8 cellular contexts compared by ENCODE assay signal in genomic region chr2:240434728-240435456, GRCh38. TPM values are rescaled to one million over a fixed set of nuclear protein-coding genes. Genes with fewer than 3 reads are reported as not detected.
DNase-seq lines count a peak whose midpoint lies in the region; ATAC-seq lines count a peak whose summit lies in the region.

No MANE protein-coding gene starts in this region.

- H3K36me3 Mint-ChIP-seq in T-helper 17 cell (ENCODE audit: low read depth): no peaks in the 10 kb centered on the region

- peaks cover 25% of the 10 kb centered on the region for H3K27me3 Mint-ChIP-seq in T-helper 17 cell

- H3K4me1 ChIP-seq in right cardiac atrium (ENCODE audit: control insufficient read depth, insufficient read depth, low read length) (no peaks in the 10 kb centered on the region), rectal smooth muscle tissue (ENCODE audit: control insufficient read depth, insufficient read depth, low read length) (peaks cover 18% of the 10 kb centered on the region), urinary bladder (ENCODE audit: insufficient read depth) (no peaks in the 10 kb centered on the region)

- no peaks in the 10 kb centered on the region for H3K27me3 ChIP-seq in right cardiac atrium (ENCODE audit: control insufficient read depth, insufficient read depth)
- no peaks in the 10 kb centered on the region for H3K27me3 ChIP-seq in rectal smooth muscle tissue (ENCODE audit: control insufficient read depth, insufficient read depth, low read length)

- peaks cover 7% of the 10 kb centered on the region for H3K4me1 Mint-ChIP-seq in T-helper 17 cell

- H3K9me3 ChIP-seq in T-helper 17 cell (ENCODE audit: control insufficient read depth, low read length, poor library complexity, severe bottlenecking): no peaks in the 10 kb centered on the region
- no peaks in the 10 kb centered on the region for H3K9me3 ChIP-seq in right cardiac atrium (ENCODE audit: control insufficient read depth, low read length)

- peak; percentile 38 for ATAC-seq in GM21526 (IDR thresholded peaks at IDR 0.05; ENCODE audit: low FRiP score, unreplicated experiment)
- peak; percentile 88 for ATAC-seq in T-helper 17 cell
- ATAC-seq in right cardiac atrium: peak; percentile 81 to 89

- WGBS in right cardiac atrium: under 1% methylated on average over 71 of the region's 71 CpGs
- 2% methylated on average over 66 of the region's 71 CpGs for WGBS in urinary bladder

- DNase-seq in COR-L47 (lab: John Stamatoyannopoulos, UW) (peak; percentile 76), MV-4-11 (lab: John Stamatoyannopoulos, UW) (peak; percentile 63), T-helper 17 cell (peak; percentile 83 to 92 (median 84)), anterior cingulate cortex (lab: John Stamatoyannopoulos, UW) (peak in 55 of 58 donors; percentile 33 to 92 (median 82)), right cardiac atrium (peak; percentile 95 to 98 (median 98))

- no peak overlapping the region for H3K9ac ChIP-seq in rectal smooth muscle tissue (ENCODE audit: low read length)

- H3K4me3 Mint-ChIP-seq in T-helper 17 cell: peak overlapping the region; percentile 86

- H3K27ac ChIP-seq in right cardiac atrium (ENCODE audit: low read length): peak overlapping the region; percentile 51
- H3K27ac ChIP-seq in rectal smooth muscle tissue (ENCODE audit: low read depth, low read length): peak overlapping the region; percentile 81
- H3K27ac ChIP-seq in urinary bladder (ENCODE audit: low read depth): peak overlapping the region; percentile 87

- H3K4me3 ChIP-seq in right cardiac atrium (ENCODE audit: low read length) (peak overlapping the region; percentile 76), rectal smooth muscle tissue (ENCODE audit: low read length) (peak overlapping the region; percentile 61), urinary bladder (ENCODE audit: low read depth, low read length) (peak overlapping the region; percentile 66)

- intact Hi-C loops in right cardiac atrium (cut with DNase I): loop anchor here in 2 of 4 donors (5.0 to 10.0 kb wide), 3 partner anchors 60 to 140 kb away; no protein-coding TSS in a partner anchor

- H3K27ac Mint-ChIP-seq in T-helper 17 cell: no peak overlapping the region

- no peaks in the 10 kb centered on the region for H3K36me3 ChIP-seq in rectal smooth muscle tissue (ENCODE audit: control insufficient read depth, insufficient read depth, low read length)
- no peaks in the 10 kb centered on the region for H3K36me3 ChIP-seq in urinary bladder (ENCODE audit: insufficient read depth)

RNA-seq across cellular contexts. Expression of gene GPC1, which starts 0.6 kb away (rescaled TPM):
- 1 to 10 TPM; 1.5 to 1.7 TPM for total RNA-seq in T-helper 17 cell
- 100 to 1,000 TPM in 2 of 4 donors, 10 to 100 TPM in 2; 75.8 to 107 (median 94.8) TPM for total RNA-seq in right cardiac atrium
- 118 TPM for polyA plus RNA-seq in right cardiac atrium
- 21.1 TPM for total RNA-seq in urinary bladder
- polyA plus RNA-seq in urinary bladder: 53.8 TPM

Comparison
In these comparisons a context has a peak if more than half of its experiments do, and no peak if none do; other contexts are left out.
1. Peak in every context shown above with its lines: DNase-seq, ATAC-seq, H3K4me3 ChIP-seq and H3K27ac ChIP-seq.
2. ATAC-seq: peak in every context shown above with its lines; median percentile 88 in T-helper 17 cell; 85 in right cardiac atrium; 38 in GM21526.